ENCODE assay signal across 11 cellular contexts in genomic region chr7:23012186-23012585, GRCh38. TPM values are rescaled to one million over a fixed set of nuclear protein-coding genes. Genes with fewer than 3 reads are reported as not detected.
DNase-seq lines count a peak whose midpoint lies in the region; ATAC-seq, FAIRE-seq and TF ChIP-seq lines count a peak whose summit lies in the region.
"Had no signal": no experiment of that assay in that cellular context is flagged by ENCODE, and none has a peak within 500 bp of the region (broad histone marks: within the 10 kb centered on the region; RNA-seq: fewer than 3 reads in every experiment).

No MANE protein-coding gene starts in this region.

- no peak for ATAC-seq in HepG2
- ATAC-seq in right lobe of liver: no peak
- ATAC-seq: mucosa of descending colon had no signal

- TF ChIP-seq EP300 in HepG2 (IDR thresholded peaks at IDR 0.05; ENCODE audit: low read depth in 2 of 2, low read length in 2 of 2) (no peak), HepG2 (CRISPR knock-in tag; IDR thresholded peaks at IDR 0.05; ENCODE audit: borderline replicate concordance) (no peak)

- TF ChIP-seq CTCF in HepG2 (CRISPR knock-in tag; IDR thresholded peaks at IDR 0.05) (no peak), right lobe of liver (IDR thresholded peaks at IDR 0.05) (no peak), astrocyte of the cerebellum (IDR thresholded peaks at IDR 0.05; ENCODE audit: low read depth, low read length, missing control alignments) (no peak), lower leg skin (IDR thresholded peaks at IDR 0.05) (no peak)

- H3K4me1 ChIP-seq in HepG2 (ENCODE audit: insufficient read depth, low read length) (peaks cover 61% of the 10 kb centered on the region), right lobe of liver (peaks cover 0 to 23% (median 3%) of the 10 kb centered on the region in 4 donors), iPS-20b (ENCODE audit: insufficient read depth, low read length) (peaks cover 28% of the 10 kb centered on the region)

- H3K9me3 ChIP-seq in HepG2 (ENCODE audit: low read length) (no peaks in the 10 kb centered on the region), right lobe of liver (no peaks in the 10 kb centered on the region), iPS-20b (ENCODE audit: insufficient read depth, low read depth, low read length) (no peaks in the 10 kb centered on the region)
- H3K9me3 ChIP-seq: mucosa of descending colon had no signal

- intact Hi-C loops in HepG2 (cut with micrococcal nuclease; ENCODE audit: unreplicated experiment) (loop anchor here (5.0 kb wide), 2 partner anchors 460 to 570 kb away; partner anchors contain the start of gene IGF2BP3), right lobe of liver (cut with DNase I) (no loop called here), lower leg skin (cut with DNase I; ENCODE audit: low total_unique reads) (no loop called here)

- DNase-seq in HepG2 (ENCODE audit: low spot score) (no peak), right lobe of liver (no peak), astrocyte of the cerebellum (ENCODE audit: low read depth) (no peak), lower leg skin (ENCODE audit: low spot score in 2 of 2) (no peak), DMS153 (lab: John Stamatoyannopoulos, UW) (no peak), NCI-H510A treated with DMSO at 0.1 percent for 48 hours (lab: John Stamatoyannopoulos, UW) (no peak), AG08395 (ENCODE audit: low spot score) (no peak)
- DNase-seq: activated CD4-positive, CD25-positive, alpha-beta regulatory T cell treated with anti-CD3 and anti-CD28 coated beads, Interleukin-2, amount 50 U/mL, for 72 hours; NCI-H524 treated with DMSO at 0.1 percent for 48 hours had no signal

- peak overlapping the region; percentile 88 to 91 (median 88); a peak in 5 of 6 replicates for H3K4me3 ChIP-seq in HepG2 (replicated peaks in 1 of 3; ENCODE audit: insufficient read depth in 1 of 3, low read depth in 2 of 3, low read length in 3 of 3)
- H3K4me3 ChIP-seq in right lobe of liver: peak overlapping the region in 1 of 3 donors; percentile 83
- H3K4me3 ChIP-seq in astrocyte of the cerebellum (ENCODE audit: low read depth, low read length): peak overlapping the region; percentile 73
- H3K4me3 ChIP-seq in iPS-20b (ENCODE audit: low read length): peak overlapping the region; percentile 96
- H3K4me3 ChIP-seq in lower leg skin (ENCODE audit: low read depth, poor library complexity, severe bottlenecking): no peak overlapping the region
- H3K4me3 ChIP-seq: mucosa of descending colon had no signal

- no peak for FAIRE-seq in HepG2 (lab: Jason Lieb, UNC)

- POLR2A ChIA-PET in HepG2 (lab: Yijun Ruan, JAX): no interaction called here

- H3K27ac ChIP-seq in HepG2 (ENCODE audit: extremely low read length, insufficient read depth, low read length): no peak overlapping the region
- H3K27ac ChIP-seq in right lobe of liver: no peak overlapping the region
- no peak overlapping the region for H3K27ac ChIP-seq in iPS-20b (ENCODE audit: low read length)

- H3K4me2 ChIP-seq in HepG2 (ENCODE audit: low read depth, low read length): peak overlapping the region; percentile 74

- BruUV-seq in HepG2 (replicated peaks; lab: Mats Ljungman, UMichigan): no TSS peak

- CTCF ChIA-PET in HepG2 (lab: Yijun Ruan, JAX; ENCODE audit: low intra/inter-chr PET ratio, low total read pairs): no interaction called here

- H3K36me3 ChIP-seq in HepG2 (replicated peaks in 1 of 2; ENCODE audit: control insufficient read depth in 1 of 2, insufficient read depth in 2 of 2, low read length in 2 of 2) (no peaks in the 10 kb centered on the region), right lobe of liver (no peaks in the 10 kb centered on the region), iPS-20b (ENCODE audit: insufficient read depth, low read depth, low read length) (no peaks in the 10 kb centered on the region)

- H2AFZ ChIP-seq in HepG2 (ENCODE audit: low read length): no peak overlapping the region

- in situ Hi-C loops in HepG2 (cut with HindIII; ENCODE audit: extremely low pct_ligation_motif_present, low pct_unique_long_range_greater_than_20kb): no loop called here
- in situ Hi-C loops in astrocyte of the cerebellum (cut with HindIII; ENCODE audit: low sequenced_read_pairs): no loop called here

- TF ChIP-seq RAD21 in HepG2 (CRISPR knock-in tag; IDR thresholded peaks at IDR 0.05): no peak

- 57% methylated on average over 6 of the region's 6 CpGs for WGBS in HepG2 (ENCODE audit: low lambda C conversion rate)
- 68% methylated on average over 6 of the region's 6 CpGs for WGBS in right lobe of liver (ENCODE audit: insufficient coverage, low coverage, low lambda C conversion rate, missing lambda C conversion rate)
- WGBS in lower leg skin, 2 donors: 53 to 59% methylated on average over 6 of the region's 6 CpGs

- TF ChIP-seq POLR2A in HepG2 (IDR thresholded peaks at IDR 0.05; ENCODE audit: insufficient read depth in 1 of 2, low read depth in 2 of 2, low read length in 2 of 2) (no peak), right lobe of liver (IDR thresholded peaks at IDR 0.05) (no peak), lower leg skin (IDR thresholded peaks at IDR 0.05) (no peak)

- peaks cover 45% of the 10 kb centered on the region for H3K79me2 ChIP-seq in HepG2 (ENCODE audit: insufficient read depth, low read length)

- H3K9ac ChIP-seq in HepG2 (ENCODE audit: insufficient read depth, low read depth, low read length) (peak overlapping the region; percentile 72; the same call in 1 of the 2 replicates), iPS-20b (ENCODE audit: low read depth, low read length) (peak overlapping the region; percentile 85; the same call in 1 of the 2 replicates)

- H4K20me1 ChIP-seq in HepG2 (ENCODE audit: insufficient read depth, low read length): peaks cover 6% of the 10 kb centered on the region; the same call in 1 of the 2 replicates

- no peaks in the 10 kb centered on the region for H3K27me3 ChIP-seq in HepG2 (ENCODE audit: control insufficient read depth in 1 of 2, insufficient read depth in 2 of 2, low read length in 2 of 2)
- no peaks in the 10 kb centered on the region for H3K27me3 ChIP-seq in right lobe of liver
- H3K27me3 ChIP-seq in iPS-20b (ENCODE audit: insufficient read depth, low read length): no peaks in the 10 kb centered on the region

TF ChIP-seq in HepG2, 621 proteins besides CTCF, POLR2A, EP300 and RAD21:
- TF ChIP-seq CREB1 (IDR thresholded peaks at IDR 0.05): no peak
- no peak for TF ChIP-seq CREB1 (CRISPR knock-in tag; IDR thresholded peaks at IDR 0.05)
- TF ChIP-seq MAFK (conservative IDR thresholded peaks at IDR 0.05 in 1 of 2, IDR thresholded peaks at IDR 0.05 in 1 of 2; ENCODE audit: low read length in 2 of 2): peak; percentile 48 to 61; a peak in 3 of 4 replicates
- TF ChIP-seq MAFF (IDR thresholded peaks at IDR 0.05; ENCODE audit: low read depth, low read length): peak; percentile 56; the same call in 1 of the 2 replicates

RNA-seq across cellular contexts. Expression of gene HYCC1, which starts 1.7 kb away (rescaled TPM):
- total RNA-seq in HepG2 (2016; rRNA removed; fragmentation: Illumina TruSeq; extraction: Trizol) (41.8 and 52.2 TPM in 2 replicates), right lobe of liver (10 to 100 TPM in 5 of 6 experiments, 1 to 10 TPM in 1; 8.1 to 15.4 (median 13.9) TPM), lower leg skin (10 to 100 TPM in 2 of 4 donors, 1 to 10 TPM in 2; 3.6 to 13.4 (median 10.2) TPM)
- total RNA-seq in HepG2 (2016; cell fraction: cytosol; rRNA removed; fragmentation: Illumina TruSeq; extraction: Trizol; ENCODE audit: low read depth): 40.3 and 45.3 TPM in 2 replicates
- total RNA-seq in HepG2 (2016; cell fraction: insoluble cytoplasmic fraction; rRNA removed; fragmentation: Illumina TruSeq; extraction: Trizol): 39.8 and 53.8 TPM in 2 replicates
- total RNA-seq in HepG2 (2016; cell fraction: membrane; rRNA removed; fragmentation: Illumina TruSeq; extraction: Trizol): 39.2 and 39.9 TPM in 2 replicates
- 41.2 and 47.3 TPM in 2 replicates for total RNA-seq in HepG2 (2016; cell fraction: nucleus; rRNA removed; fragmentation: Illumina TruSeq; extraction: Trizol)
- polyA plus RNA-seq in HepG2 (2011; rRNA removed): 8.1 and 9.5 TPM in 2 replicates
- 5.1 and 6.1 TPM in 2 replicates for polyA plus RNA-seq in HepG2 (2011; cell fraction: cytosol; rRNA removed)
- polyA plus RNA-seq in HepG2 (2011; cell fraction: nucleus; rRNA removed): 7.2 and 9.4 TPM in 2 replicates
- 12.7 and 14.8 TPM in 2 replicates for polyA plus RNA-seq in HepG2 (2012)
- polyA plus RNA-seq in HepG2 (2016; cell fraction: cytosol; fragmentation: Illumina TruSeq; extraction: Trizol; ENCODE audit: low read depth): 12.7 and 12.9 TPM in 2 replicates
- 29.5 and 32.8 TPM in 2 replicates for polyA plus RNA-seq in HepG2 (2016; cell fraction: insoluble cytoplasmic fraction; fragmentation: Illumina TruSeq; extraction: Trizol; ENCODE audit: low read depth)
- 12.9 and 13.2 TPM in 2 replicates for polyA plus RNA-seq in HepG2 (2016; cell fraction: membrane; fragmentation: Illumina TruSeq; extraction: Trizol; ENCODE audit: low read depth)
- 26.0 and 28.4 TPM in 2 replicates for polyA plus RNA-seq in HepG2 (2016; cell fraction: nucleus; fragmentation: Illumina TruSeq; extraction: Trizol; ENCODE audit: insufficient read depth, low read depth)
- polyA minus RNA-seq in HepG2 (2011; rRNA and poly(A)+ RNA removed; ENCODE audit: low replicate concordance): 11.7 and 13.1 TPM in 2 replicates
- polyA minus RNA-seq in HepG2 (2011; cell fraction: cytosol; rRNA and poly(A)+ RNA removed): 8.4 and 12.5 TPM in 2 replicates
- polyA minus RNA-seq in HepG2 (2011; cell fraction: nucleus; rRNA and poly(A)+ RNA removed): 55.6 and 58.1 TPM in 2 replicates
